8 cellular contexts compared by ENCODE assay signal in the genomic region with DNA sequence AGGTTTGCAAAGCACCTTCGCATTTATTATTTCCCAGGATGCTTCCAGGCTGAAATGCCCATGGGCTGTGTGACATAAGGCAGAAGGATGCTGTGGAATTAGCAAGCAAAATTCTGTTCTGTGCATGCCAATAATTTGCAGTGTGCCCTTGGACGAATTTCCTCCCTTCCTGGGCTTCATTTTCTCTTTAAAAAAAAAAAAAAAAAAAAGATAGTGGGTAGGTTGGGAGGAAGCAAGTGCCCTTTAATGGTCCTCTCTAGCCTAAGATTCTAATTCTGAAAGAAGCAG. TPM values are rescaled to one million over a fixed set of nuclear protein-coding genes. Genes with fewer than 3 reads are reported as not detected.
DNase-seq lines count a peak whose midpoint lies in the region; ATAC-seq, FAIRE-seq and TF ChIP-seq lines count a peak whose summit lies in the region.

No MANE protein-coding gene starts in this region.

- TF ChIP-seq EP300 in K562 (IDR thresholded peaks at IDR 0.05; ENCODE audit: low read length) = no peak

- H3K27me3 ChIP-seq in Loucy (ENCODE audit: insufficient read depth, low read length, poor library complexity, severe bottlenecking) = peaks cover 11% of the 10 kb centered on the region
- H3K27me3 ChIP-seq in K562 (ENCODE audit: control insufficient read depth in 2 of 2, insufficient read depth in 2 of 2, low read length in 2 of 2) = no peaks in the 10 kb centered on the region
- no peaks in the 10 kb centered on the region for H3K27me3 ChIP-seq in lung (ENCODE audit: control insufficient read depth, insufficient read depth)
- no peaks in the 10 kb centered on the region for H3K27me3 ChIP-seq in testis

- H3K4me3 ChIP-seq in Loucy (ENCODE audit: low read length, poor library complexity, severe bottlenecking) (peak overlapping the region; percentile 42), K562 (no peak overlapping the region), lung (no peak overlapping the region), testis (no peak overlapping the region)

- POLR2A ChIA-PET in K562 (lab: Yijun Ruan, JAX) = interaction anchor here (0.5 kb wide), 1 partner anchor 32 kb away, joined by 3 read pairs; no protein-coding TSS in a partner anchor

- BruUV-seq in K562 (replicated peaks; lab: Mats Ljungman, UMichigan) = no TSS peak

- TF ChIP-seq CTCF in Loucy (conservative IDR thresholded peaks at IDR 0.05; ENCODE audit: low read length) (no peak), K562 (IDR thresholded peaks at IDR 0.05 in 2 of 3, conservative IDR thresholded peaks at IDR 0.05 in 1 of 3; ENCODE audit: insufficient read depth in 2 of 3, low read depth in 1 of 3, low read length in 3 of 3) (no peak), lung (IDR thresholded peaks at IDR 0.05; ENCODE audit: control extremely low read depth, extremely low read depth) (no peak), testis (IDR thresholded peaks at IDR 0.05) (no peak)

- H3K27ac ChIP-seq in K562 (ENCODE audit: extremely low read depth, low read depth, low read length) = peak overlapping the region; percentile 57
- H3K27ac ChIP-seq in lung (ENCODE audit: low read depth in 1 of 2, low read length in 1 of 2) = peak overlapping the region; percentile 93 to 94
- H3K27ac ChIP-seq in testis = peak overlapping the region; percentile 47 to 88

- H4K20me1 ChIP-seq in Loucy (ENCODE audit: insufficient read depth, low read length, poor library complexity, severe bottlenecking) (no peaks in the 10 kb centered on the region), K562 (replicated peaks; ENCODE audit: control insufficient read depth, insufficient read depth, low read length) (no peaks in the 10 kb centered on the region)

- H3K4me1 ChIP-seq in Loucy (ENCODE audit: insufficient read depth, low read length, poor library complexity, severe bottlenecking) = peaks cover 24% of the 10 kb centered on the region
- H3K4me1 ChIP-seq in K562 (replicated peaks in 1 of 2; ENCODE audit: control insufficient read depth in 2 of 2, insufficient read depth in 2 of 2, low read length in 2 of 2) = peaks cover 44 to 52% of the 10 kb centered on the region in 2 experiments
- peaks cover 7 to 12% of the 10 kb centered on the region in 2 donors for H3K4me1 ChIP-seq in lung (ENCODE audit: control insufficient read depth in 2 of 2, insufficient read depth in 2 of 2, low read length in 2 of 2)
- peaks cover 31% of the 10 kb centered on the region for H3K4me1 ChIP-seq in testis

- H3K9me1 ChIP-seq in K562 (ENCODE audit: control insufficient read depth, insufficient read depth, low read length) = no peaks in the 10 kb centered on the region

- H3F3A ChIP-seq in Loucy (ENCODE audit: low read depth) = no peaks in the 10 kb centered on the region

- H3K4me2 ChIP-seq in Loucy (ENCODE audit: low read depth, low read length, poor library complexity, severe bottlenecking) (peak overlapping the region; percentile 50), K562 (ENCODE audit: insufficient read depth, low read length) (peak overlapping the region; percentile 22; the same call in 1 of the 2 replicates)

- H3K36me3 ChIP-seq in Loucy (ENCODE audit: insufficient read depth, low read length) (no peaks in the 10 kb centered on the region), K562 (ENCODE audit: control insufficient read depth, insufficient read depth, low read length) (peaks cover 13% of the 10 kb centered on the region), lung (ENCODE audit: control insufficient read depth in 2 of 2, insufficient read depth in 2 of 2, low read length in 2 of 2) (no peaks in the 10 kb centered on the region), testis (ENCODE audit: low read depth, missing control alignments) (no peaks in the 10 kb centered on the region)

- H3K79me2 ChIP-seq in Loucy (ENCODE audit: insufficient read depth, low read length) (no peaks in the 10 kb centered on the region), K562 (ENCODE audit: control insufficient read depth, insufficient read depth, low read length) (peaks cover 25% of the 10 kb centered on the region)

- WGBS in K562 (ENCODE audit: insufficient coverage, low coverage, missing lambda C conversion rate) = 29% methylated on average over 2 of the region's 2 CpGs
- WGBS in lung, 2 donors = 29 to 30% methylated on average over 2 of the region's 2 CpGs
- 32 to 40% methylated on average over 2 of the region's 2 CpGs for WGBS in testis, 2 donors

- no peaks in the 10 kb centered on the region for H3K9me3 ChIP-seq in Loucy (ENCODE audit: insufficient read depth, low read depth, low read length)
- no peaks in the 10 kb centered on the region for H3K9me3 ChIP-seq in K562 (replicated peaks; ENCODE audit: control insufficient read depth, insufficient read depth, low read depth, low read length)
- H3K9me3 ChIP-seq in lung (ENCODE audit: control insufficient read depth in 2 of 2, insufficient read depth in 1 of 2, low read length in 1 of 2) = no peaks in the 10 kb centered on the region
- H3K9me3 ChIP-seq in testis = no peaks in the 10 kb centered on the region

- H2AFZ ChIP-seq in Loucy (ENCODE audit: low read length) = peak overlapping the region; percentile 4; the same call in 1 of the 2 replicates
- H2AFZ ChIP-seq in K562 (ENCODE audit: low read depth, low read length) = peak overlapping the region; percentile 34

- DNase-seq in K562 (ENCODE audit: extremely low read depth in 1 of 4, low spot score in 3 of 4) (no peak), lung (ENCODE audit: low spot score) (no peak), testis (no peak), ureter (ENCODE audit: low spot score) (no peak), NCI-H1417 treated with DMSO at 0.1 percent for 48 hours (lab: John Stamatoyannopoulos, UW) (no peak)
- no peak for DNase-seq in activated naive CD4-positive, alpha-beta T cell treated with Interleukin-2 at 50 U/mL for 16 hours

- in situ Hi-C loops in K562 (cut with MboI) = no loop called here

- no peak for FAIRE-seq in K562 (lab: Jason Lieb, UNC)

- no peaks in the 10 kb centered on the region for H3K9me2 ChIP-seq in Loucy (replicated peaks; ENCODE audit: low read depth, low read length)

- TF ChIP-seq POLR2A in K562 (conservative IDR thresholded peaks at IDR 0.05) (no peak), testis (IDR thresholded peaks at IDR 0.05) (no peak)

- ATAC-seq in K562 (no peak), lung (ENCODE audit: insufficient read depth, low FRiP score) (no peak), GM21526 (IDR thresholded peaks at IDR 0.05; ENCODE audit: low FRiP score, unreplicated experiment) (no peak)

- intact Hi-C loops in K562 (cut with micrococcal nuclease) (no loop called here), testis (cut with DNase I; ENCODE audit: low total_unique reads) (no loop called here)

- H3K9ac ChIP-seq in Loucy (ENCODE audit: low read depth, low read length, poor library complexity, severe bottlenecking) (no peak overlapping the region), K562 (ENCODE audit: insufficient read depth in 1 of 2, low read depth in 2 of 2, low read length in 2 of 2) (peak overlapping the region in 1 of 2 experiments; percentile 22; a peak in 2 of 4 replicates)

- no peak for TF ChIP-seq RAD21 in K562 (CRISPR knock-in tag; conservative IDR thresholded peaks at IDR 0.05 in 1 of 2, IDR thresholded peaks at IDR 0.05 in 1 of 2)

- CTCF ChIA-PET in K562 (lab: Yijun Ruan, JAX; ENCODE audit: low intra/inter-chr PET ratio) = no interaction called here

RNA-seq across cellular contexts. Expression of a gene that starts 2.5 kb away (rescaled TPM):
- total RNA-seq in K562 (2011; cell fraction: chromatin; rRNA removed; ENCODE audit: low replicate concordance) = 41.1 and 121 TPM in 2 replicates
- total RNA-seq in K562 (2011; cell fraction: nucleolus; rRNA removed) = 126 and 137 TPM in 2 replicates
- total RNA-seq in K562 (2011; cell fraction: nucleoplasm; rRNA removed) = 87.5 and 98.1 TPM in 2 replicates
- total RNA-seq in K562 (2014; rRNA removed) = 50.9 and 59.4 TPM in 2 replicates
- 12.6 and 17.2 TPM in 2 replicates for total RNA-seq in K562 (2014; rRNA removed; fragmentation: Illumina TruSeq; extraction: Trizol)
- 17.7 and 20.4 TPM in 2 replicates for total RNA-seq in K562 (2015; rRNA removed; fragmentation: Illumina TruSeq; extraction: Trizol)
- 42.2 and 44.8 TPM in 2 replicates for total RNA-seq in K562 (2021)
- 28.6 and 59.8 TPM in 2 replicates for polyA plus RNA-seq in K562 (2011; rRNA removed)
- 78.3 and 218 TPM in 2 replicates for polyA plus RNA-seq in K562 (2011; cell fraction: cytosol; rRNA removed)
- polyA plus RNA-seq in K562 (2011; cell fraction: nucleus; rRNA removed) = 52.1 and 90.3 TPM in 2 replicates
- 63.0 and 66.6 TPM in 2 replicates for polyA plus RNA-seq in K562 (2012)
- 23.5 and 30.8 TPM in 2 replicates for polyA plus RNA-seq in K562 (2014; fragmentation: Illumina TruSeq; extraction: Trizol)
- 10 to 100 TPM in 1 of 2 experiments, 1 to 10 TPM in 1; 6.8 to 13.2 TPM for polyA plus RNA-seq in K562 (2014; fragmentation: Nextera tagmentation; extraction: Ambion mirVana)
- polyA plus RNA-seq in K562 (2014; rRNA removed) = 44.4 and 54.2 TPM in 2 replicates
- 9.7 and 17.8 TPM in 2 replicates for polyA minus RNA-seq in K562 (2011; rRNA and poly(A)+ RNA removed)
- 23.9 and 44.6 TPM in 2 replicates for polyA minus RNA-seq in K562 (2011; cell fraction: cytosol; rRNA and poly(A)+ RNA removed)
- polyA minus RNA-seq in K562 (2011; cell fraction: nucleus; rRNA and poly(A)+ RNA removed) = 65.3 and 68.1 TPM in 2 replicates
- total RNA-seq in lung = 100 to 1,000 TPM; 119 to 192 TPM
- polyA plus RNA-seq in lung = 100 to 1,000 TPM; 134 to 275 TPM
- 10 to 100 TPM; 27.2 to 34.5 TPM for total RNA-seq in testis
- 24.5 TPM for polyA plus RNA-seq in testis (ENCODE audit: insufficient read depth, low read depth, low replicate concordance)
- total RNA-seq in ureter = 81.0 TPM

RNA-seq across cellular contexts. Expression of a gene that starts 30.7 kb away (rescaled TPM):
- total RNA-seq in K562 (2011; cell fraction: chromatin; rRNA removed; ENCODE audit: low replicate concordance) = 29.6 and 39.0 TPM in 2 replicates
- total RNA-seq in K562 (2011; cell fraction: nucleolus; rRNA removed) = 13.2 and 15.8 TPM in 2 replicates
- total RNA-seq in K562 (2011; cell fraction: nucleoplasm; rRNA removed) = 21.7 and 23.2 TPM in 2 replicates
- total RNA-seq in K562 (2014; rRNA removed) (14.9 and 19.9 TPM in 2 replicates), K562 (2014; rRNA removed; fragmentation: Illumina TruSeq; extraction: Trizol) (11.0 and 11.4 TPM in 2 replicates), K562 (2015; rRNA removed; fragmentation: Illumina TruSeq; extraction: Trizol) (11.7 and 12.0 TPM in 2 replicates), K562 (2021) (22.5 and 25.3 TPM in 2 replicates), lung (1 to 10 TPM; 1.7 to 4.9 TPM), testis (1 to 10 TPM; 4.2 to 6.6 TPM), ureter (0.52 TPM)
- polyA plus RNA-seq in K562 (2011; rRNA removed) (3.1 and 4.2 TPM in 2 replicates), K562 (2014; fragmentation: Illumina TruSeq; extraction: Trizol) (14.3 and 16.1 TPM in 2 replicates), K562 (2014; fragmentation: Nextera tagmentation; extraction: Ambion mirVana) (1 to 10 TPM; 3.8 to 4.0 TPM), K562 (2014; rRNA removed) (10.1 and 10.3 TPM in 2 replicates), lung (1 to 10 TPM in 1 of 2 donors, under 1 TPM in 1; 0.83 to 1.2 TPM), testis (ENCODE audit: insufficient read depth, low read depth, low replicate concordance) (4.8 TPM)
- 3.0 and 3.9 TPM in 2 replicates for polyA plus RNA-seq in K562 (2011; cell fraction: cytosol; rRNA removed)
- polyA plus RNA-seq in K562 (2011; cell fraction: nucleus; rRNA removed) = 8.1 and 9.2 TPM in 2 replicates
- 9.2 and 10.2 TPM in 2 replicates for polyA plus RNA-seq in K562 (2012)
- polyA minus RNA-seq in K562 (2011; rRNA and poly(A)+ RNA removed) = 3.5 and 4.7 TPM in 2 replicates
- 5.8 and 6.5 TPM in 2 replicates for polyA minus RNA-seq in K562 (2011; cell fraction: cytosol; rRNA and poly(A)+ RNA removed)
- 5.1 and 8.9 TPM in 2 replicates for polyA minus RNA-seq in K562 (2011; cell fraction: nucleus; rRNA and poly(A)+ RNA removed)
